8 cellular contexts compared by ENCODE assay signal in genomic region chr12:117189725-117190209, GRCh38. TPM values are rescaled to one million over a fixed set of nuclear protein-coding genes. Genes with fewer than 3 reads are reported as not detected.
DNase-seq lines count a peak whose midpoint lies in the region; ATAC-seq and TF ChIP-seq lines count a peak whose summit lies in the region.

No MANE protein-coding gene starts in this region.

- H3K27ac Mint-ChIP-seq in activated CD4-positive, alpha-beta T cell treated with anti-CD3 and anti-CD28 coated beads, Interleukin-2, amount 10 ng/mL, durations not matched to agents 7 days and 5 days: peak overlapping the region; percentile 95
- peak overlapping the region; percentile 90 for H3K27ac Mint-ChIP-seq in memory B cell
- peak overlapping the region; percentile 93 for H3K27ac Mint-ChIP-seq in stimulated activated effector memory CD8-positive, alpha-beta T cell treated with anti-CD3 and anti-CD28 coated beads, Interleukin-12 subunit alpha, Interleukin-12 subunit beta, amount 100 ng/mL, for 72 hours

- H2AFZ ChIP-seq in GM23248: peak overlapping the region; percentile 93

- H3K4me1 ChIP-seq in GM23248 (ENCODE audit: insufficient read depth): 0 out of 2 replicates have a peak, but pooled peaks cover 8% of the 10 kb centered on the region

- DNase-seq in GM23248 (peak; percentile 81), memory B cell (ENCODE audit: low spot score in 2 of 2) (peak; percentile 46 to 63), DMS114 treated with DMSO at 0.1 percent for 48 hours (lab: John Stamatoyannopoulos, UW; ENCODE audit: unreplicated experiment) (no peak)
- peak; percentile 33 for DNase-seq in activated CD4-positive, alpha-beta T cell treated with anti-CD3 and anti-CD28 coated beads, Interleukin-2, amount 10 ng/mL, durations not matched to agents 7 days and 5 days
- DNase-seq in effector CD4-positive, alpha-beta T cell: peak; percentile 17
- peak; percentile 20 to 70 for DNase-seq in stimulated activated effector memory CD8-positive, alpha-beta T cell treated with anti-CD3 and anti-CD28 coated beads, Interleukin-12 subunit alpha, Interleukin-12 subunit beta, amount 100 ng/mL, for 72 hours (ENCODE audit: low spot score in 2 of 2)

- WGBS in GM23248 (ENCODE audit: low coverage in 1 of 2, low lambda C conversion rate in 2 of 2, missing lambda C conversion rate in 2 of 2), 2 experiments: 1 to 2% methylated on average over 24 to 30 of the region's 52 CpGs

- H3K27me3 ChIP-seq in GM23248 (replicated peaks; ENCODE audit: insufficient read depth): no peaks in the 10 kb centered on the region

- H3F3A ChIP-seq in GM23248 (ENCODE audit: insufficient read depth): no peaks in the 10 kb centered on the region

- H3K9ac ChIP-seq in GM23248: peak overlapping the region; percentile 80

- H3K4me2 ChIP-seq in GM23248 (ENCODE audit: unreplicated experiment): peak overlapping the region; percentile 99

- CTCF ChIA-PET in activated CD4-positive, alpha-beta T cell treated with anti-CD3 and anti-CD28 coated beads, Interleukin-2, amount 10 ng/mL, durations not matched to agents 7 days and 5 days (lab: Charles Lee): no interaction called here

- peaks cover 15% of the 10 kb centered on the region; the same call in 1 of the 2 replicates for H3K36me3 ChIP-seq in GM23248 (ENCODE audit: low read depth)
- H3K36me3 ChIP-seq in KOPT-K1 (ENCODE audit: insufficient read depth, low read length): peaks cover 40% of the 10 kb centered on the region

- in situ Hi-C loops in GM23248 (cut with MboI): no loop called here

- peak overlapping the region; percentile 90 for H3K4me3 Mint-ChIP-seq in activated CD4-positive, alpha-beta T cell treated with anti-CD3 and anti-CD28 coated beads, Interleukin-2, amount 10 ng/mL, durations not matched to agents 7 days and 5 days
- peak overlapping the region; percentile 93 for H3K4me3 Mint-ChIP-seq in memory B cell
- peak overlapping the region; percentile 86 for H3K4me3 Mint-ChIP-seq in stimulated activated effector memory CD8-positive, alpha-beta T cell treated with anti-CD3 and anti-CD28 coated beads, Interleukin-12 subunit alpha, Interleukin-12 subunit beta, amount 100 ng/mL, for 72 hours

- H3K27me3 Mint-ChIP-seq in activated CD4-positive, alpha-beta T cell treated with anti-CD3 and anti-CD28 coated beads, Interleukin-2, amount 10 ng/mL, durations not matched to agents 7 days and 5 days: peaks cover 16% of the 10 kb centered on the region
- peaks cover 2% of the 10 kb centered on the region for H3K27me3 Mint-ChIP-seq in memory B cell

- H3K4me1 Mint-ChIP-seq in activated CD4-positive, alpha-beta T cell treated with anti-CD3 and anti-CD28 coated beads, Interleukin-2, amount 10 ng/mL, durations not matched to agents 7 days and 5 days: peaks cover 20% of the 10 kb centered on the region
- peaks cover 15% of the 10 kb centered on the region for H3K4me1 Mint-ChIP-seq in memory B cell
- peaks cover 17% of the 10 kb centered on the region for H3K4me1 Mint-ChIP-seq in stimulated activated effector memory CD8-positive, alpha-beta T cell treated with anti-CD3 and anti-CD28 coated beads, Interleukin-12 subunit alpha, Interleukin-12 subunit beta, amount 100 ng/mL, for 72 hours

- no peaks in the 10 kb centered on the region for H3K9me2 ChIP-seq in GM23248 (ENCODE audit: insufficient read depth)

- H3K27ac ChIP-seq in GM23248: peak overlapping the region; percentile 60
- peak overlapping the region; percentile 59 for H3K27ac ChIP-seq in KOPT-K1 (ENCODE audit: low read depth, low read length, poor library complexity, severe bottlenecking)

- peaks cover 37% of the 10 kb centered on the region for H3K79me2 ChIP-seq in GM23248 (ENCODE audit: insufficient read depth)

- ATAC-seq in memory B cell (ENCODE audit: low read depth): peak; percentile 58
- ATAC-seq in stimulated activated effector memory CD8-positive, alpha-beta T cell treated with anti-CD3 and anti-CD28 coated beads, Interleukin-12 subunit alpha, Interleukin-12 subunit beta, amount 100 ng/mL, for 72 hours: peak; percentile 62

- H3K36me3 Mint-ChIP-seq in activated CD4-positive, alpha-beta T cell treated with anti-CD3 and anti-CD28 coated beads, Interleukin-2, amount 10 ng/mL, durations not matched to agents 7 days and 5 days (ENCODE audit: low read depth): peaks cover 28% of the 10 kb centered on the region
- peaks cover 9% of the 10 kb centered on the region for H3K36me3 Mint-ChIP-seq in memory B cell
- H3K36me3 Mint-ChIP-seq in stimulated activated effector memory CD8-positive, alpha-beta T cell treated with anti-CD3 and anti-CD28 coated beads, Interleukin-12 subunit alpha, Interleukin-12 subunit beta, amount 100 ng/mL, for 72 hours: peaks cover 50% of the 10 kb centered on the region

- peaks cover 7% of the 10 kb centered on the region for H3K9me3 Mint-ChIP-seq in activated CD4-positive, alpha-beta T cell treated with anti-CD3 and anti-CD28 coated beads, Interleukin-2, amount 10 ng/mL, durations not matched to agents 7 days and 5 days
- peaks cover 2% of the 10 kb centered on the region for H3K9me3 Mint-ChIP-seq in memory B cell
- no peaks in the 10 kb centered on the region for H3K9me3 Mint-ChIP-seq in stimulated activated effector memory CD8-positive, alpha-beta T cell treated with anti-CD3 and anti-CD28 coated beads, Interleukin-12 subunit alpha, Interleukin-12 subunit beta, amount 100 ng/mL, for 72 hours

- POLR2A ChIA-PET in activated CD4-positive, alpha-beta T cell treated with anti-CD3 and anti-CD28 coated beads, Interleukin-2, amount 10 ng/mL, durations not matched to agents 7 days and 5 days (lab: Charles Lee): no interaction called here

- H3K9me3 ChIP-seq in GM23248 (ENCODE audit: low read depth) (no peaks in the 10 kb centered on the region), KOPT-K1 (ENCODE audit: insufficient read depth, low read length, poor library complexity, severe bottlenecking) (peaks cover 6% of the 10 kb centered on the region)

- TF ChIP-seq CTCF in GM12875 (IDR thresholded peaks at IDR 0.05; ENCODE audit: borderline replicate concordance, insufficient read depth, low read depth, low read length): no peak

- no peaks in the 10 kb centered on the region for H4K20me1 ChIP-seq in GM23248 (ENCODE audit: insufficient read depth)

- H3K4me3 ChIP-seq in GM12875 (ENCODE audit: low read depth, low read length) (peak overlapping the region; percentile 99), GM23248 (peak overlapping the region; percentile 96)

RNA-seq across cellular contexts. Expression of gene FBXO21, which starts 0.5 kb away (rescaled TPM):
- total RNA-seq in GM23248 (2014; rRNA removed; shearing (Covaris generic)): 29.2 and 43.9 TPM in 2 replicates
- polyA plus RNA-seq in GM23248 (2016; fragmentation: Nextera tagmentation; extraction: Ambion mirVana): 32.3 and 33.9 TPM in 2 replicates
- 10 to 100 TPM; 25.2 to 25.9 TPM for total RNA-seq in activated CD4-positive, alpha-beta T cell treated with anti-CD3 and anti-CD28 coated beads, Interleukin-2, amount 10 ng/mL, durations not matched to agents 7 days and 5 days
